ENCODE assay signal across 27 cellular contexts in genomic region chr11:47446833-47447232, GRCh38. TPM values are rescaled to one million over a fixed set of nuclear protein-coding genes. Genes with fewer than 3 reads are reported as not detected.
"Had no signal": no experiment of that assay in that cellular context is flagged by ENCODE, and none has a peak within 500 bp of the region (broad histone marks: within the 10 kb centered on the region; RNA-seq: fewer than 3 reads in every experiment).

No MANE protein-coding gene starts in this region.

- H3K9me3 Mint-ChIP-seq: activated naive CD4-positive, alpha-beta T cell treated with anti-CD3 and anti-CD28 coated beads, Interleukin-2, amount 50 U/mL, for 24 hours; T-cell; T-helper 2 cell treated with Interferon-gamma antibody and Interleukin-4, amounts not matched to agents 5 μg/mL and 100 μg/mL, for 36 hours had no signal

- ATAC-seq: activated CD8-positive, alpha-beta T cell treated with anti-CD3 and anti-CD28 coated beads, Interleukin-2, amount 10 ng/mL, durations not matched to agents 7 days and 5 days; body of pancreas; K562; T-cell had no signal

- DNase-seq: activated CD4-positive, alpha-beta T cell treated with anti-CD3 and anti-CD28 coated beads for 48 hours; activated CD4-positive, alpha-beta T cell treated with anti-CD3 and anti-CD28 coated beads, Interleukin-2, amount 50 U/mL, for 4 hours; activated CD4-positive, CD25-positive, alpha-beta regulatory T cell treated with anti-CD3 and anti-CD28 coated beads, Interleukin-2, amount 50 U/mL, for 72 hours; activated CD8-positive, alpha-beta memory T cell treated with anti-CD3 and anti-CD28 coated beads, Interleukin-2, amount 50 U/mL, for 48 hours; activated CD8-positive, alpha-beta T cell treated with anti-CD3 and anti-CD28 coated beads, Interleukin-2, amount 10 ng/mL, durations not matched to agents 7 days and 5 days; activated effector memory CD4-positive, alpha-beta T cell treated with Interleukin-2 at 50 U/mL for 16 hours; activated naive CD4-positive, alpha-beta T cell; activated T-cell treated with anti-CD3 and anti-CD28 coated beads, Interleukin-2, amount 50 U/mL, for 1 hour; aorta; body of pancreas; central memory CD4-positive, alpha-beta T cell; Karpas-422; MM.1S; NCI-H1105 treated with DMSO at 0.1 percent for 48 hours; NCI-H1436 treated with DMSO at 0.1 percent for 48 hours; NCI-H187; NCI-H2081; NCI-H510A treated with DMSO at 0.1 percent for 48 hours; NCI-H69; NK-92 treated with Interleukin-12 subunit alpha and Interleukin-12 subunit beta, amount 100 ng/mL, for 24 hours; Peyer's patch; SIG-M5; T-cell had no signal

- H3K4me3 ChIP-seq: body of pancreas, K562, Peyer's patch, SK-N-MC had no signal

- H3K4me1 ChIP-seq: body of pancreas, Peyer's patch had no signal

- H3K27me3 ChIP-seq: body of pancreas, Peyer's patch had no signal

- H3K27ac ChIP-seq: body of pancreas, Peyer's patch, SK-N-MC had no signal

- H3K9me3 ChIP-seq: body of pancreas, Peyer's patch had no signal

- H3K36me3 Mint-ChIP-seq: activated naive CD4-positive, alpha-beta T cell treated with anti-CD3 and anti-CD28 coated beads, Interleukin-2, amount 50 U/mL, for 24 hours; T-cell had no signal

- H3K27me3 Mint-ChIP-seq: activated naive CD4-positive, alpha-beta T cell treated with anti-CD3 and anti-CD28 coated beads, Interleukin-2, amount 50 U/mL, for 24 hours; T-cell had no signal

- H3K27ac Mint-ChIP-seq: activated CD8-positive, alpha-beta T cell treated with anti-CD3 and anti-CD28 coated beads, Interleukin-2, amount 10 ng/mL, durations not matched to agents 7 days and 5 days; activated naive CD4-positive, alpha-beta T cell treated with anti-CD3 and anti-CD28 coated beads, Interleukin-2, amount 50 U/mL, for 24 hours; T-cell; T-helper 2 cell treated with Interferon-gamma antibody and Interleukin-4, amounts not matched to agents 5 μg/mL and 100 μg/mL, for 36 hours had no signal

- H3K4me3 Mint-ChIP-seq: activated CD8-positive, alpha-beta T cell treated with anti-CD3 and anti-CD28 coated beads, Interleukin-2, amount 10 ng/mL, durations not matched to agents 7 days and 5 days; activated naive CD4-positive, alpha-beta T cell treated with anti-CD3 and anti-CD28 coated beads, Interleukin-2, amount 50 U/mL, for 24 hours; T-cell; T-helper 2 cell treated with Interferon-gamma antibody and Interleukin-4, amounts not matched to agents 5 μg/mL and 100 μg/mL, for 36 hours had no signal

- H3K36me3 ChIP-seq: Peyer's patch had no signal

- H3K4me1 Mint-ChIP-seq: activated naive CD4-positive, alpha-beta T cell treated with anti-CD3 and anti-CD28 coated beads, Interleukin-2, amount 50 U/mL, for 24 hours; T-cell had no signal

RNA-seq across cellular contexts. Expression of gene RAPSN, which starts 2.1 kb away (rescaled TPM):
- total RNA-seq: body of pancreas had no signal
